8 cellular contexts compared by ENCODE assay signal in the genomic region with DNA sequence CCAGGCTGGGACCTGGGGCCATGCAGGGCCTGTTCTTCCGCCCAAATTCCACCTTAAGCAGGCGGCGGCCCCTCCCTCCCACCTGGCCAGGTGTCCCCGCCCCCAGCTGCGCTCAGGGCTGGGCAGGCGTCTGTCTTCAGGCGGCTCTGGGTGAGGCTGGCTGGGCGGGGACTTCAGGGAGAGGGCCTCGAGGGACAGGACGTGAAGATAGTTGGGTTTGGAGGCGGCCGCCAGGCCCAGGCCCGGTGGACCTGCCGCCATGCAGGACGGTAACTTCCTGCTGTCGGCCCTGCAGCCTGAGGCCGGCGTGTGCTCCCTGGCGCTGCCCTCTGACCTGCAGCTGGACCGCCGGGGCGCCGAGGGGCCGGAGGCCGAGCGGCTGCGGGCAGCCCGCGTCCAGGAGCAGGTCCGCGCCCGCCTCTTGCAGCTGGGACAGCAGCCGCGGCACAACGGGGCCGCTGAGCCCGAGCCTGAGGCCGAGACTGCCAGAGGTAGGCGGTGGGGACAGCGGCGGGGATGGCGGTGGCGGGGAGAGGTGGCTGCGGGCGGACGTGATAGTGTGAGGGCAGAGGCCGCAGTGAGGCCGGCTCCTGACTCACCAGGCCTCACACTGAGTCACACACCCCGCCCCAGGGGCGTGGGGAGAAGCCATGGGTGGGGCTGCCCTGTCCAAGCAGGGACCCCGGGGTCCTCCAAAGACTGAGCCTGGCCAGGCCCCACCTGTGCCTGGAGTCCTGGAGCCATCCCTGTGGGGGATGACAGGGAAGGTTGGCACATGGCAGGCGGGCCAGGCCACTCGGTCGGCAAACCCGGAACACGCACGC. TPM values are rescaled to one million over a fixed set of nuclear protein-coding genes. Genes with fewer than 3 reads are reported as not detected.
DNase-seq lines count a peak whose midpoint lies in the region; ATAC-seq and TF ChIP-seq lines count a peak whose summit lies in the region.

A gene with protein sequence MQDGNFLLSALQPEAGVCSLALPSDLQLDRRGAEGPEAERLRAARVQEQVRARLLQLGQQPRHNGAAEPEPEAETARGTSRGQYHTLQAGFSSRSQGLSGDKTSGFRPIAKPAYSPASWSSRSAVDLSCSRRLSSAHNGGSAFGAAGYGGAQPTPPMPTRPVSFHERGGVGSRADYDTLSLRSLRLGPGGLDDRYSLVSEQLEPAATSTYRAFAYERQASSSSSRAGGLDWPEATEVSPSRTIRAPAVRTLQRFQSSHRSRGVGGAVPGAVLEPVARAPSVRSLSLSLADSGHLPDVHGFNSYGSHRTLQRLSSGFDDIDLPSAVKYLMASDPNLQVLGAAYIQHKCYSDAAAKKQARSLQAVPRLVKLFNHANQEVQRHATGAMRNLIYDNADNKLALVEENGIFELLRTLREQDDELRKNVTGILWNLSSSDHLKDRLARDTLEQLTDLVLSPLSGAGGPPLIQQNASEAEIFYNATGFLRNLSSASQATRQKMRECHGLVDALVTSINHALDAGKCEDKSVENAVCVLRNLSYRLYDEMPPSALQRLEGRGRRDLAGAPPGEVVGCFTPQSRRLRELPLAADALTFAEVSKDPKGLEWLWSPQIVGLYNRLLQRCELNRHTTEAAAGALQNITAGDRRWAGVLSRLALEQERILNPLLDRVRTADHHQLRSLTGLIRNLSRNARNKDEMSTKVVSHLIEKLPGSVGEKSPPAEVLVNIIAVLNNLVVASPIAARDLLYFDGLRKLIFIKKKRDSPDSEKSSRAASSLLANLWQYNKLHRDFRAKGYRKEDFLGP (plus strand): TSS at position 176 of the 824 bp plus-strand sequence. CDS start 84 bp downstream, at position 260.

- H2AFZ ChIP-seq in ACC112 (ENCODE audit: low read length, unreplicated experiment), result no peak within 1 kb of the TSS

- intact Hi-C loops in breast epithelium (cut with DNase I; ENCODE audit: low total_unique reads) (no loop called here), esophagus muscularis mucosa (cut with DNase I) (no loop called here)

- TF ChIP-seq CTCF in breast epithelium (IDR thresholded peaks at IDR 0.05), result no peak
- no peak for TF ChIP-seq CTCF in esophagus muscularis mucosa (IDR thresholded peaks at IDR 0.05)

- TF ChIP-seq POLR2A in breast epithelium (IDR thresholded peaks at IDR 0.05), result peak; percentile 7
- no peak for TF ChIP-seq POLR2A in esophagus muscularis mucosa (IDR thresholded peaks at IDR 0.05; ENCODE audit: low read depth)

- H3K4me1 ChIP-seq in ACC112 (ENCODE audit: control insufficient read depth, insufficient read depth, low read length, unreplicated experiment) (peaks cover 39% of the 10 kb centered on the region), HUES64 (ENCODE audit: insufficient read depth, low read length) (0 out of 2 replicates have a peak, but pooled peaks cover 9% of the 10 kb centered on the region), breast epithelium (peaks cover 10 to 16% of the 10 kb centered on the region in 2 donors), esophagus muscularis mucosa (peaks cover 10 to 16% (median 14%) of the 10 kb centered on the region in 4 donors)

- no peak for TF ChIP-seq EP300 in esophagus muscularis mucosa (IDR thresholded peaks at IDR 0.05)

- WGBS in HUES64, result 74% methylated on average over 57 of the region's 57 CpGs
- 82% methylated on average over 17 of the region's 57 CpGs for WGBS in esophagus muscularis mucosa

- H3K36me3 ChIP-seq in ACC112 (ENCODE audit: insufficient read depth, low read length) (no peaks in the 10 kb centered on the region), HUES64 (ENCODE audit: insufficient read depth, low read length) (no peaks in the 10 kb centered on the region), breast epithelium (no peaks in the 10 kb centered on the region), esophagus muscularis mucosa (no peaks in the 10 kb centered on the region)

- no peaks in the 10 kb centered on the region for H3K9me3 ChIP-seq in HUES64 (ENCODE audit: insufficient read depth, low read depth, low read length)
- H3K9me3 ChIP-seq in breast epithelium, result no peaks in the 10 kb centered on the region
- no peaks in the 10 kb centered on the region for H3K9me3 ChIP-seq in esophagus muscularis mucosa

- H3K4me3 ChIP-seq in ACC112 (ENCODE audit: low read depth, low read length) (0 out of 2 replicates have a peak within 1 kb of the TSS, but pooled peaks have one; percentile 49), HUES64 (ENCODE audit: low read length) (peak within 1 kb of the TSS; percentile 37), breast epithelium (peak within 1 kb of the TSS in 2 of 3 donors; percentile 55 to 79), esophagus muscularis mucosa (peak within 1 kb of the TSS in 1 of 4 donors; percentile 20)

- DNase-seq in breast epithelium (ENCODE audit: low spot score in 2 of 2), result peak; percentile 88 to 89
- DNase-seq in lung microvascular endothelial cell (ENCODE audit: low read depth in 2 of 2), result peak; percentile 31 to 62
- DNase-seq in stimulated activated CD4-positive, alpha-beta T cell treated with anti-CD3 and anti-CD28 coated beads, Interleukin-2, amount 100 ng/mL, for 48 hours, result no peak
- no peak for DNase-seq in esophagus muscularis mucosa (ENCODE audit: extremely low spot score)
- no peak for DNase-seq in DMS 273 (lab: John Stamatoyannopoulos, UW; ENCODE audit: unreplicated experiment)

- H3K79me2 ChIP-seq in ACC112 (ENCODE audit: control insufficient read depth, insufficient read depth, low read length, unreplicated experiment), result no peaks in the 10 kb centered on the region

- no peak for ATAC-seq in GM21360 (IDR thresholded peaks at IDR 0.05; ENCODE audit: unreplicated experiment)

- H3K27me3 ChIP-seq in ACC112 (ENCODE audit: insufficient read depth, low read length) (no peaks in the 10 kb centered on the region), HUES64 (ENCODE audit: insufficient read depth, low read length) (no peaks in the 10 kb centered on the region), breast epithelium (peaks cover 0 to 3% of the 10 kb centered on the region in 2 donors), esophagus muscularis mucosa (peaks cover 0 to 58% (median 5%) of the 10 kb centered on the region in 4 donors)

- peak within 1 kb of the TSS; percentile 12; the same call in 1 of the 2 replicates for H3K9ac ChIP-seq in HUES64 (ENCODE audit: low read depth, low read length)

- H3K27ac ChIP-seq in ACC112 (ENCODE audit: low read depth, low read length), result peak within 1 kb of the TSS; percentile 30
- H3K27ac ChIP-seq in HUES64 (ENCODE audit: low read depth, low read length), result no peak within 1 kb of the TSS; the same call in 1 of the 2 replicates
- H3K27ac ChIP-seq in breast epithelium, result peak within 1 kb of the TSS; percentile 92 to 94
- no peak within 1 kb of the TSS for H3K27ac ChIP-seq in esophagus muscularis mucosa (replicated peaks in 1 of 4)

RNA-seq across cellular contexts. Expression of the gene that starts here (rescaled TPM):
- 1.4 TPM for polyA plus RNA-seq in HUES64 (2013, experiment 1 of 2)
- polyA plus RNA-seq in HUES64 (2013, experiment 2 of 2), result 1.6 TPM
- total RNA-seq in breast epithelium, result 10 to 100 TPM in 2 of 3 donors, under 1 TPM in 1; 0.32 to 60.9 (median 36.7) TPM
- 0.22 and 0.40 TPM in 2 replicates for total RNA-seq in lung microvascular endothelial cell
- 1 to 10 TPM in 1 of 4 donors, under 1 TPM in 3; 0.17 to 1.1 (median 0.51) TPM for total RNA-seq in esophagus muscularis mucosa

Comparison
In these comparisons a context has a peak if more than half of its experiments do, and no peak if none do; other contexts are left out.
1. Peak in DNase-seq in lung microvascular endothelial cell; RNA of the gene not detected or under 1 TPM.
2. H3K27ac ChIP-seq: peak in ACC112 (single experiment) and breast epithelium (2 of 2); none in HUES64 (single experiment) and esophagus muscularis mucosa (0 of 4).
3. DNase-seq: peak in breast epithelium (2 of 2); none in stimulated activated CD4-positive, alpha-beta T cell treated with anti-CD3 and anti-CD28 coated beads, Interleukin-2, amount 100 ng/mL, for 48 hours (0 of 2), esophagus muscularis mucosa (single experiment) and DMS 273 (single experiment).